ENCODE assay signal across 9 cellular contexts in genomic region chr6:14210077-14210476, GRCh38.
DNase-seq lines count a peak whose midpoint lies in the region; ATAC-seq, FAIRE-seq and TF ChIP-seq lines count a peak whose summit lies in the region.
"Had no signal": no experiment of that assay in that cellular context is flagged by ENCODE, and none has a peak within 500 bp of the region (broad histone marks: within the 10 kb centered on the region; RNA-seq: fewer than 3 reads in every experiment).

No MANE protein-coding gene starts in this region.

- H3K4me3 Mint-ChIP-seq in GM23338: peak overlapping the region; percentile 62
- peak overlapping the region; percentile 79 for H3K4me3 Mint-ChIP-seq in activated B cell treated with CpG ODN at 0.5 μM for 24 hours

- CTCF ChIA-PET in A549 (lab: Yijun Ruan, JAX): interaction anchor here (0.7 to 2.3 kb wide), 4 partner anchors 9 to 123 kb away, joined by 3 to 21 read pairs (median 4); no protein-coding TSS in a partner anchor
- CTCF ChIA-PET in activated B cell treated with CpG ODN at 0.5 μM for 24 hours (lab: Charles Lee): interaction anchor here (1.5 to 2.7 kb wide), 3 partner anchors 301 to 1413 kb away, joined by 6 to 9 read pairs (median 6); no protein-coding TSS in a partner anchor

- H3K27me3 Mint-ChIP-seq in GM23338 (ENCODE audit: insufficient read depth, low read depth, poor library complexity): peaks cover 20% of the 10 kb centered on the region
- no peaks in the 10 kb centered on the region for H3K27me3 Mint-ChIP-seq in activated B cell treated with CpG ODN at 0.5 μM for 24 hours

- no peaks in the 10 kb centered on the region; the same call in 1 of the 2 replicates for H3K36me3 ChIP-seq in GM23338 (ENCODE audit: insufficient read depth)
- H3K36me3 ChIP-seq in lower lobe of right lung: no peaks in the 10 kb centered on the region
- H3K36me3 ChIP-seq: neutrophil had no signal

- H4K20me1 ChIP-seq in GM23338 (replicated peaks; ENCODE audit: insufficient read depth): no peaks in the 10 kb centered on the region

- DNase-seq in A549 (ENCODE audit: low read depth in 1 of 2, low spot score in 1 of 2): no peak
- no peak for DNase-seq in GM23338 (ENCODE audit: low spot score)
- DNase-seq in activated B cell treated with CpG ODN at 0.5 μM for 24 hours: no peak
- no peak for DNase-seq in lower lobe of right lung
- no peak for DNase-seq in DMS153 treated with DMSO at 0.1 percent for 48 hours (lab: John Stamatoyannopoulos, UW; ENCODE audit: unreplicated experiment)
- no peak for DNase-seq in stimulated activated CD4-positive, alpha-beta T cell treated with anti-CD3 and anti-CD28 coated beads, Interleukin-15, amount 100 ng/mL, for 24 hours

- 90% methylated on average over 10 of the region's 10 CpGs for WGBS in A549 (ENCODE audit: missing lambda C conversion rate)

- H3K4me1 ChIP-seq in A549 (peaks cover 30% of the 10 kb centered on the region), GM23338 (ENCODE audit: insufficient read depth) (peaks cover 14% of the 10 kb centered on the region), lower lobe of right lung (peaks cover 17% of the 10 kb centered on the region)

- H3K27me3 ChIP-seq in GM23338 (ENCODE audit: insufficient read depth): peaks cover 13% of the 10 kb centered on the region; the same call in 1 of the 2 replicates
- H3K27me3 ChIP-seq in lower lobe of right lung (ENCODE audit: low read depth): no peaks in the 10 kb centered on the region
- H3K27me3 ChIP-seq: neutrophil had no signal

- no peak for TF ChIP-seq EP300 in A549 (IDR thresholded peaks at IDR 0.05)

- no peak for ATAC-seq in A549
- no peak for ATAC-seq in GM23338
- no peak for ATAC-seq in activated B cell treated with CpG ODN at 0.5 μM for 24 hours (ENCODE audit: low read depth)
- ATAC-seq in lower lobe of right lung: no peak
- no peak for ATAC-seq in GM18909 (IDR thresholded peaks at IDR 0.05; ENCODE audit: poor library complexity, unreplicated experiment)
- ATAC-seq in GM19324 (IDR thresholded peaks at IDR 0.05; ENCODE audit: low FRiP score, unreplicated experiment): no peak

- H3K9me3 Mint-ChIP-seq in GM23338 (peaks cover 20% of the 10 kb centered on the region), activated B cell treated with CpG ODN at 0.5 μM for 24 hours (no peaks in the 10 kb centered on the region)

- no peak for TF ChIP-seq POLR2A in A549 (IDR thresholded peaks at IDR 0.05; ENCODE audit: low read length)

- no peak for TF ChIP-seq CTCF in A549 (IDR thresholded peaks at IDR 0.05)
- TF ChIP-seq CTCF in GM23338 (conservative IDR thresholded peaks at IDR 0.05; ENCODE audit: low read depth in 2 of 2): no peak
- TF ChIP-seq CTCF in activated B cell treated with CpG ODN at 0.5 μM for 24 hours (IDR thresholded peaks at IDR 0.05): no peak
- no peak for TF ChIP-seq CTCF in lower lobe of right lung (IDR thresholded peaks at IDR 0.05)

- H3K27ac ChIP-seq in A549 (peak overlapping the region; percentile 88 to 93), GM23338 (ENCODE audit: low read depth) (no peak overlapping the region), lower lobe of right lung (no peak overlapping the region)

- no peak overlapping the region for H2AFZ ChIP-seq in GM23338

- POLR2A ChIA-PET in A549 (lab: Yijun Ruan, JAX) (no interaction called here), activated B cell treated with CpG ODN at 0.5 μM for 24 hours (lab: Charles Lee) (interaction anchor here (0.7 kb wide), 1 partner anchor 45 kb away, joined by 3 read pairs; no protein-coding TSS in a partner anchor)

- no peak for TF ChIP-seq RAD21 in A549 (conservative IDR thresholded peaks at IDR 0.05 in 1 of 2, IDR thresholded peaks at IDR 0.05 in 1 of 2)

- H3K9me2 ChIP-seq in GM23338 (ENCODE audit: insufficient read depth): peaks cover 5% of the 10 kb centered on the region; the same call in 1 of the 2 replicates

- H3K27ac Mint-ChIP-seq in GM23338 (no peak overlapping the region), activated B cell treated with CpG ODN at 0.5 μM for 24 hours (peak overlapping the region; percentile 87)

- intact Hi-C loops in activated B cell treated with CpG ODN at 0.5 μM for 24 hours (cut with micrococcal nuclease) (loop anchor here (2.0 to 5.0 kb wide), 7 partner anchors 103 to 1413 kb away; no protein-coding TSS in a partner anchor), lower lobe of right lung (cut with DNase I) (no loop called here)

- H3K4me3 ChIP-seq in A549: peak overlapping the region; percentile 56
- H3K4me3 ChIP-seq in GM23338: peak overlapping the region; percentile 65
- H3K4me3 ChIP-seq in lower lobe of right lung: peak overlapping the region; percentile 81

- H3F3A ChIP-seq in GM23338 (replicated peaks; ENCODE audit: low read depth): peaks cover 11% of the 10 kb centered on the region

- H3K4me1 Mint-ChIP-seq in GM23338: peaks cover 14% of the 10 kb centered on the region
- peaks cover 45% of the 10 kb centered on the region for H3K4me1 Mint-ChIP-seq in activated B cell treated with CpG ODN at 0.5 μM for 24 hours

- H3K79me2 ChIP-seq in GM23338 (replicated peaks; ENCODE audit: insufficient read depth): no peaks in the 10 kb centered on the region; the same call in 1 of the 2 replicates

- peak overlapping the region; percentile 75 for H3K4me2 ChIP-seq in A549
- peak overlapping the region; percentile 86 for H3K4me2 ChIP-seq in GM23338

- H3K36me3 Mint-ChIP-seq in GM23338 (ENCODE audit: low read depth) (peaks cover 16% of the 10 kb centered on the region), activated B cell treated with CpG ODN at 0.5 μM for 24 hours (ENCODE audit: low read depth) (peaks cover 7% of the 10 kb centered on the region)

- H3K9me3 ChIP-seq in A549 (no peaks in the 10 kb centered on the region), lower lobe of right lung (no peaks in the 10 kb centered on the region)
- H3K9me3 ChIP-seq: neutrophil had no signal

- no peak for FAIRE-seq in A549 (lab: Jason Lieb, UNC)

TF ChIP-seq in A549, 52 proteins besides CTCF, POLR2A, EP300 and RAD21:
- no peak for TF ChIP-seq CEBPB (IDR thresholded peaks at IDR 0.05)

TF ChIP-seq in GM23338, 12 proteins besides CTCF, POLR2A, EP300 and RAD21 (continues in another document):
- TF ChIP-seq POLR2AphosphoS5 (IDR thresholded peaks at IDR 0.05; ENCODE audit: low read depth) (no peak), CREB1 (CRISPR knock-in tag; IDR thresholded peaks at IDR 0.05; ENCODE audit: low read depth) (no peak)
- TF ChIP-seq, protein P1, sequence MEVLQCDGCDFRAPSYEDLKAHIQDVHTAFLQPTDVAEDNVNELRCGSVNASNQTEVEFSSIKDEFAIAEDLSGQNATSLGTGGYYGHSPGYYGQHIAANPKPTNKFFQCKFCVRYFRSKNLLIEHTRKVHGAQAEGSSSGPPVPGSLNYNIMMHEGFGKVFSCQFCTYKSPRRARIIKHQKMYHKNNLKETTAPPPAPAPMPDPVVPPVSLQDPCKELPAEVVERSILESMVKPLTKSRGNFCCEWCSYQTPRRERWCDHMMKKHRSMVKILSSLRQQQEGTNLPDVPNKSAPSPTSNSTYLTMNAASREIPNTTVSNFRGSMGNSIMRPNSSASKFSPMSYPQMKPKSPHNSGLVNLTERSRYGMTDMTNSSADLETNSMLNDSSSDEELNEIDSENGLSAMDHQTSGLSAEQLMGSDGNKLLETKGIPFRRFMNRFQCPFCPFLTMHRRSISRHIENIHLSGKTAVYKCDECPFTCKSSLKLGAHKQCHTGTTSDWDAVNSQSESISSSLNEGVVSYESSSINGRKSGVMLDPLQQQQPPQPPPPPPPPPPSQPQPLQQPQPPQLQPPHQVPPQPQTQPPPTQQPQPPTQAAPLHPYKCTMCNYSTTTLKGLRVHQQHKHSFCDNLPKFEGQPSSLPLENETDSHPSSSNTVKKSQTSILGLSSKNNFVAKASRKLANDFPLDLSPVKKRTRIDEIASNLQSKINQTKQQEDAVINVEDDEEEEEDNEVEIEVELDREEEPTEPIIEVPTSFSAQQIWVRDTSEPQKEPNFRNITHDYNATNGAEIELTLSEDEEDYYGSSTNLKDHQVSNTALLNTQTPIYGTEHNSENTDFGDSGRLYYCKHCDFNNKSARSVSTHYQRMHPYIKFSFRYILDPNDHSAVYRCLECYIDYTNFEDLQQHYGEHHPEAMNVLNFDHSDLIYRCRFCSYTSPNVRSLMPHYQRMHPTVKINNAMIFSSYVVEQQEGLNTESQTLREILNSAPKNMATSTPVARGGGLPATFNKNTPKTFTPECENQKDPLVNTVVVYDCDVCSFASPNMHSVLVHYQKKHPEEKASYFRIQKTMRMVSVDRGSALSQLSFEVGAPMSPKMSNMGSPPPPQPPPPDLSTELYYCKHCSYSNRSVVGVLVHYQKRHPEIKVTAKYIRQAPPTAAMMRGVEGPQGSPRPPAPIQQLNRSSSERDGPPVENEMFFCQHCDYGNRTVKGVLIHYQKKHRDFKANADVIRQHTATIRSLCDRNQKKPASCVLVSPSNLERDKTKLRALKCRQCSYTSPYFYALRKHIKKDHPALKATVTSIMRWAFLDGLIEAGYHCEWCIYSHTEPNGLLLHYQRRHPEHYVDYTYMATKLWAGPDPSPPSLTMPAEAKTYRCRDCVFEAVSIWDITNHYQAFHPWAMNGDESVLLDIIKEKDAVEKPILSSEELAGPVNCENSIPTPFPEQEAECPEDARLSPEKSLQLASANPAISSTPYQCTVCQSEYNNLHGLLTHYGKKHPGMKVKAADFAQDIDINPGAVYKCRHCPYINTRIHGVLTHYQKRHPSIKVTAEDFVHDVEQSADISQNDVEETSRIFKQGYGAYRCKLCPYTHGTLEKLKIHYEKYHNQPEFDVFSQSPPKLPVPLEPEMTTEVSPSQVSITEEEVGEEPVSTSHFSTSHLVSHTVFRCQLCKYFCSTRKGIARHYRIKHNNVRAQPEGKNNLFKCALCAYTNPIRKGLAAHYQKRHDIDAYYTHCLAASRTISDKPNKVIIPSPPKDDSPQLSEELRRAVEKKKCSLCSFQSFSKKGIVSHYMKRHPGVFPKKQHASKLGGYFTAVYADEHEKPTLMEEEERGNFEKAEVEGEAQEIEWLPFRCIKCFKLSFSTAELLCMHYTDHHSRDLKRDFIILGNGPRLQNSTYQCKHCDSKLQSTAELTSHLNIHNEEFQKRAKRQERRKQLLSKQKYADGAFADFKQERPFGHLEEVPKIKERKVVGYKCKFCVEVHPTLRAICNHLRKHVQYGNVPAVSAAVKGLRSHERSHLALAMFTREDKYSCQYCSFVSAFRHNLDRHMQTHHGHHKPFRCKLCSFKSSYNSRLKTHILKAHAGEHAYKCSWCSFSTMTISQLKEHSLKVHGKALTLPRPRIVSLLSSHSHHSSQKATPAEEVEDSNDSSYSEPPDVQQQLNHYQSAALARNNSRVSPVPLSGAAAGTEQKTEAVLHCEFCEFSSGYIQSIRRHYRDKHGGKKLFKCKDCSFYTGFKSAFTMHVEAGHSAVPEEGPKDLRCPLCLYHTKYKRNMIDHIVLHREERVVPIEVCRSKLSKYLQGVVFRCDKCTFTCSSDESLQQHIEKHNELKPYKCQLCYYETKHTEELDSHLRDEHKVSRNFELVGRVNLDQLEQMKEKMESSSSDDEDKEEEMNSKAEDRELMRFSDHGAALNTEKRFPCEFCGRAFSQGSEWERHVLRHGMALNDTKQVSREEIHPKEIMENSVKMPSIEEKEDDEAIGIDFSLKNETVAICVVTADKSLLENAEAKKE (CRISPR knock-in tag; IDR thresholded peaks at IDR 0.05): no peak

Comparison
In these comparisons a context has a peak if more than half of its experiments do, and no peak if none do; other contexts are left out.
1. H3K27ac ChIP-seq: peak in A549 (2 of 2); none in GM23338 (single experiment) and lower lobe of right lung (single experiment).
2. Peak in every context shown above with its lines, with median percentiles within 50 percentile points of each other: H3K4me3 ChIP-seq.